In genomic region chr17:12342609-12343248, GRCh38 we compare ENCODE assay signal across 8 cellular contexts.
A peak's percentile ranks its signal among the peaks of the same experiment; 100 is the strongest.
DNase-seq lines count a peak whose midpoint lies in the region; FAIRE-seq and TF ChIP-seq lines count a peak whose summit lies in the region.

No MANE protein-coding gene starts in this region.

- no peak overlapping the region for H3K4ac ChIP-seq in H1 (replicated peaks; ENCODE audit: insufficient read length, low read depth, low read length)

- H3K18ac ChIP-seq in H1 (ENCODE audit: extremely low read depth, low read length): no peak overlapping the region

- no peak overlapping the region for H4K8ac ChIP-seq in H1 (ENCODE audit: extremely low read depth, insufficient read depth, low read length)

- FAIRE-seq in HTR-8/SVneo (lab: Jason Lieb, UNC) (no peak), H1 (lab: Jason Lieb, UNC) (no peak)

- no peak for TF ChIP-seq POLR2A in H1 (IDR thresholded peaks at IDR 0.05; ENCODE audit: control extremely low read depth in 1 of 2, low read depth in 2 of 2, low read length in 2 of 2)
- no peak for TF ChIP-seq POLR2A in tibial nerve (IDR thresholded peaks at IDR 0.05)

- H4K20me1 ChIP-seq in H1 (replicated peaks in 1 of 2; ENCODE audit: control insufficient read depth in 1 of 2, insufficient read depth in 2 of 2, low read length in 2 of 2): no peaks in the 10 kb centered on the region
- no peaks in the 10 kb centered on the region for H4K20me1 ChIP-seq in smooth muscle cell (ENCODE audit: low read depth)

- H3K27ac ChIP-seq in H1 (ENCODE audit: low read depth, low read length) (no peak overlapping the region), smooth muscle cell (ENCODE audit: low read depth) (no peak overlapping the region), tibial nerve (no peak overlapping the region)

- no peak overlapping the region for H2BK20ac ChIP-seq in H1 (ENCODE audit: low read length)

- H2BK15ac ChIP-seq in H1 (ENCODE audit: low read length): no peak overlapping the region

- H2BK12ac ChIP-seq in H1 (ENCODE audit: low read depth, low read length): no peak overlapping the region

- CTCF ChIA-PET in H1 (lab: Charles Lee; ENCODE audit: partially characterized antibody): interaction anchor here (0.7 to 2.2 kb wide), 35 partner anchors 10 to 400 kb away, joined by 3 to 27 read pairs (median 4); partner anchors contain the start of gene MYOCD

- no peaks in the 10 kb centered on the region for H3F3A ChIP-seq in smooth muscle cell (ENCODE audit: low read depth)

- no peak overlapping the region for H3K4me2 ChIP-seq in H1 (ENCODE audit: insufficient read depth in 1 of 2, low read depth in 2 of 2, low read length in 2 of 2)
- H3K4me2 ChIP-seq in smooth muscle cell: no peak overlapping the region

- no peaks in the 10 kb centered on the region for H3K79me1 ChIP-seq in H1 (ENCODE audit: low read depth, low read length)

- 78% methylated on average over 7 of the region's 7 CpGs; no CpG with 5 or more reads in 1 of the 2 experiments for WGBS in H1 (ENCODE audit: extremely low coverage in 1 of 2, insufficient coverage in 1 of 2, insufficient read length in 1 of 2, insufficient replicate concordance in 2 of 2, low coverage in 1 of 2, low lambda C conversion rate in 2 of 2, missing lambda C conversion rate in 1 of 2), 2 experiments
- 75% methylated on average over 7 of the region's 7 CpGs for WGBS in smooth muscle cell (ENCODE audit: low lambda C conversion rate)
- WGBS in tibial nerve, 2 donors: 62 to 66% methylated on average over 7 of the region's 7 CpGs

- no peak overlapping the region for H3K9ac ChIP-seq in H1 (replicated peaks in 1 of 4; ENCODE audit: extremely low read depth in 1 of 4, low read depth in 3 of 4, low read length in 3 of 4)
- no peak overlapping the region for H3K9ac ChIP-seq in smooth muscle cell (ENCODE audit: low read depth)

- H4K5ac ChIP-seq in H1 (ENCODE audit: insufficient read length, low read depth, low read length): no peak overlapping the region

- TF ChIP-seq RAD21 in H1 (IDR thresholded peaks at IDR 0.05 in 1 of 2, conservative IDR thresholded peaks at IDR 0.05 in 1 of 2; ENCODE audit: low read depth in 2 of 2, low read length in 2 of 2): peak; percentile 80 to 88

- H2BK5ac ChIP-seq in H1 (ENCODE audit: low read depth, low read length): no peak overlapping the region

- H3K4me3 ChIP-seq in H1 (ENCODE audit: extremely low read depth in 1 of 4, insufficient read depth in 2 of 4, low read depth in 3 of 4, low read length in 4 of 4): no peak overlapping the region
- H3K4me3 ChIP-seq in smooth muscle cell: no peak overlapping the region
- no peak overlapping the region for H3K4me3 ChIP-seq in tibial nerve

- DNase-seq in activated CD4-positive, alpha-beta T cell treated with anti-CD3 and anti-CD28 coated beads, Interleukin-2, amount 50 U/mL, for 48 hours: peak; percentile 27 to 42
- DNase-seq in activated CD4-positive, alpha-beta T cell treated with anti-CD3 and anti-CD28 coated beads, Interleukin-2, amount 50 U/mL, for 4 hours: no peak
- peak; percentile 41 for DNase-seq in HTR-8/SVneo (ENCODE audit: insufficient read length, low spot score)
- peak; percentile 36 to 94 for DNase-seq in H1 (ENCODE audit: low read depth in 1 of 2, low spot score in 2 of 2)
- no peak for DNase-seq in smooth muscle cell (lab: John Stamatoyannopoulos, UW; ENCODE audit: unreplicated experiment)
- DNase-seq in tibial nerve (ENCODE audit: low spot score in 2 of 2): no peak
- no peak for DNase-seq in NCI-H2196 treated with DMSO at 0.1 percent for 48 hours (lab: John Stamatoyannopoulos, UW; ENCODE audit: unreplicated experiment)
- no peak for DNase-seq in NK-92 (lab: John Stamatoyannopoulos, UW; ENCODE audit: unreplicated experiment)

- no peaks in the 10 kb centered on the region for H3K27me3 ChIP-seq in H1 (replicated peaks in 1 of 4; ENCODE audit: control insufficient read depth in 3 of 4, extremely low read depth in 1 of 4, insufficient read depth in 3 of 4, low read length in 3 of 4)
- no peaks in the 10 kb centered on the region for H3K27me3 ChIP-seq in smooth muscle cell (ENCODE audit: low read depth)
- H3K27me3 ChIP-seq in tibial nerve: no peaks in the 10 kb centered on the region

- H2BK120ac ChIP-seq in H1 (replicated peaks; ENCODE audit: low read depth, low read length): no peak overlapping the region

- H2AFZ ChIP-seq in H1 (ENCODE audit: low read length): no peak overlapping the region
- no peak overlapping the region for H2AFZ ChIP-seq in smooth muscle cell (ENCODE audit: low read depth)

- no peaks in the 10 kb centered on the region for H3K23me2 ChIP-seq in H1 (ENCODE audit: low read depth, low read length)

- no peak for TF ChIP-seq EP300 in H1 (IDR thresholded peaks at IDR 0.05; ENCODE audit: borderline replicate concordance in 1 of 2, low read depth in 2 of 2, low read length in 2 of 2)
- no peak for TF ChIP-seq EP300 in tibial nerve (IDR thresholded peaks at IDR 0.05)

- no peak overlapping the region for H3K56ac ChIP-seq in H1 (replicated peaks; ENCODE audit: insufficient read length, low read depth, low read length)

- POLR2A ChIA-PET in H1 (lab: Charles Lee; ENCODE audit: partially characterized antibody): no interaction called here

- H3K36me3 ChIP-seq in H1 (ENCODE audit: control insufficient read depth in 2 of 4, insufficient read depth in 4 of 4, low read length in 3 of 4) (no peaks in the 10 kb centered on the region), smooth muscle cell (ENCODE audit: low read depth) (no peaks in the 10 kb centered on the region), tibial nerve (no peaks in the 10 kb centered on the region)

- H3K9me3 ChIP-seq in H1 (ENCODE audit: insufficient read depth in 2 of 2, low read depth in 1 of 2, low read length in 1 of 2) (no peaks in the 10 kb centered on the region), smooth muscle cell (replicated peaks; ENCODE audit: low read depth) (no peaks in the 10 kb centered on the region), tibial nerve (no peaks in the 10 kb centered on the region)

- H2AK5ac ChIP-seq in H1 (ENCODE audit: low read depth, low read length): no peak overlapping the region

- H3K79me2 ChIP-seq in H1 (ENCODE audit: control insufficient read depth in 1 of 2, insufficient read depth in 2 of 2, low read length in 2 of 2): no peaks in the 10 kb centered on the region
- no peaks in the 10 kb centered on the region for H3K79me2 ChIP-seq in smooth muscle cell (ENCODE audit: low read depth)

- no peaks in the 10 kb centered on the region for H3K4me1 ChIP-seq in H1 (replicated peaks in 1 of 4; ENCODE audit: control insufficient read depth in 3 of 4, insufficient read depth in 4 of 4, low read length in 3 of 4)
- H3K4me1 ChIP-seq in smooth muscle cell (ENCODE audit: low read depth): no peaks in the 10 kb centered on the region
- H3K4me1 ChIP-seq in tibial nerve: no peaks in the 10 kb centered on the region

- H4K91ac ChIP-seq in H1 (replicated peaks; ENCODE audit: insufficient read length, low read length): no peak overlapping the region

- H3K14ac ChIP-seq in H1 (ENCODE audit: insufficient read length): no peak overlapping the region

- peak; percentile 73 to 79 (median 73) for TF ChIP-seq CTCF in H1 (IDR thresholded peaks at IDR 0.05; ENCODE audit: control extremely low read depth in 1 of 3, insufficient read depth in 1 of 3, low read depth in 1 of 3, low read length in 3 of 3)
- peak; percentile 44 for TF ChIP-seq CTCF in smooth muscle cell (IDR thresholded peaks at IDR 0.05; ENCODE audit: borderline replicate concordance, insufficient read depth, poor library complexity, severe bottlenecking)
- no peak for TF ChIP-seq CTCF in tibial nerve (IDR thresholded peaks at IDR 0.05)

- no peak overlapping the region for H3K23ac ChIP-seq in H1 (ENCODE audit: insufficient read length)

TF ChIP-seq in H1, 55 proteins besides CTCF, POLR2A, EP300 and RAD21:
- no peak for TF ChIP-seq HDAC2 (IDR thresholded peaks at IDR 0.05; ENCODE audit: borderline replicate concordance in 1 of 2, low read depth in 2 of 2, low read length in 2 of 2)
- TF ChIP-seq JUN (IDR thresholded peaks at IDR 0.05; ENCODE audit: low read depth, low read length): peak; percentile 24; the same call in 1 of the 2 replicates

Comparison
In these comparisons a context has a peak if more than half of its experiments do, and no peak if none do; other contexts are left out.
1. DNase-seq: peak in activated CD4-positive, alpha-beta T cell treated with anti-CD3 and anti-CD28 coated beads, Interleukin-2, amount 50 U/mL, for 48 hours (2 of 2), HTR-8/SVneo (single experiment) and H1 (2 of 2); none in activated CD4-positive, alpha-beta T cell treated with anti-CD3 and anti-CD28 coated beads, Interleukin-2, amount 50 U/mL, for 4 hours (0 of 2), smooth muscle cell (single experiment), tibial nerve (0 of 2), NCI-H2196 treated with DMSO at 0.1 percent for 48 hours (single experiment) and NK-92 (single experiment).
2. CTCF ChIP-seq: peak in H1 (3 of 3) and smooth muscle cell (single experiment); none in tibial nerve (0 of 5).